In genomic region chr20:49270736-49271135, GRCh38 we compare ENCODE assay signal across 1 cellular context.
TF ChIP-seq lines count a peak whose summit lies in the region.

No MANE protein-coding gene starts in this region.

TF ChIP-seq in HepG2, 621 proteins besides CTCF, POLR2A, EP300 and RAD21:
- TF ChIP-seq, protein P1, sequence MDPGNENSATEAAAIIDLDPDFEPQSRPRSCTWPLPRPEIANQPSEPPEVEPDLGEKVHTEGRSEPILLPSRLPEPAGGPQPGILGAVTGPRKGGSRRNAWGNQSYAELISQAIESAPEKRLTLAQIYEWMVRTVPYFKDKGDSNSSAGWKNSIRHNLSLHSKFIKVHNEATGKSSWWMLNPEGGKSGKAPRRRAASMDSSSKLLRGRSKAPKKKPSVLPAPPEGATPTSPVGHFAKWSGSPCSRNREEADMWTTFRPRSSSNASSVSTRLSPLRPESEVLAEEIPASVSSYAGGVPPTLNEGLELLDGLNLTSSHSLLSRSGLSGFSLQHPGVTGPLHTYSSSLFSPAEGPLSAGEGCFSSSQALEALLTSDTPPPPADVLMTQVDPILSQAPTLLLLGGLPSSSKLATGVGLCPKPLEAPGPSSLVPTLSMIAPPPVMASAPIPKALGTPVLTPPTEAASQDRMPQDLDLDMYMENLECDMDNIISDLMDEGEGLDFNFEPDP (CRISPR knock-in tag; conservative IDR thresholded peaks at IDR 0.05) = 0 out of 2 replicates have a peak, but pooled peaks have one; percentile 90
- TF ChIP-seq, protein P2, sequence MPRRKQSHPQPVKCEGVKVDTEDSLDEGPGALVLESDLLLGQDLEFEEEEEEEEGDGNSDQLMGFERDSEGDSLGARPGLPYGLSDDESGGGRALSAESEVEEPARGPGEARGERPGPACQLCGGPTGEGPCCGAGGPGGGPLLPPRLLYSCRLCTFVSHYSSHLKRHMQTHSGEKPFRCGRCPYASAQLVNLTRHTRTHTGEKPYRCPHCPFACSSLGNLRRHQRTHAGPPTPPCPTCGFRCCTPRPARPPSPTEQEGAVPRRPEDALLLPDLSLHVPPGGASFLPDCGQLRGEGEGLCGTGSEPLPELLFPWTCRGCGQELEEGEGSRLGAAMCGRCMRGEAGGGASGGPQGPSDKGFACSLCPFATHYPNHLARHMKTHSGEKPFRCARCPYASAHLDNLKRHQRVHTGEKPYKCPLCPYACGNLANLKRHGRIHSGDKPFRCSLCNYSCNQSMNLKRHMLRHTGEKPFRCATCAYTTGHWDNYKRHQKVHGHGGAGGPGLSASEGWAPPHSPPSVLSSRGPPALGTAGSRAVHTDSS (CRISPR knock-in tag; conservative IDR thresholded peaks at IDR 0.05) = no peak
- TF ChIP-seq RBFOX2 (IDR thresholded peaks at IDR 0.05; ENCODE audit: low read depth, low read length) = 0 out of 2 replicates have a peak, but pooled peaks have one; percentile 13
